8 cellular contexts compared by ENCODE assay signal in genomic region chr16:88941933-88942909, GRCh38. TPM values are rescaled to one million over a fixed set of nuclear protein-coding genes. Genes with fewer than 3 reads are reported as not detected.
A peak's percentile ranks its signal among the peaks of the same experiment; 100 is the strongest.
DNase-seq lines count a peak whose midpoint lies in the region; ATAC-seq and TF ChIP-seq lines count a peak whose summit lies in the region.

No MANE protein-coding gene starts in this region.

- H3K4me1 Mint-ChIP-seq in activated B cell treated with CpG ODN at 0.5 μM for 24 hours = peaks cover 46% of the 10 kb centered on the region
- no peaks in the 10 kb centered on the region for H3K4me1 Mint-ChIP-seq in central memory CD8-positive, alpha-beta T cell

- peaks cover 2% of the 10 kb centered on the region for H3K36me3 Mint-ChIP-seq in activated B cell treated with CpG ODN at 0.5 μM for 24 hours (ENCODE audit: low read depth)
- H3K36me3 Mint-ChIP-seq in central memory CD8-positive, alpha-beta T cell (ENCODE audit: insufficient read depth) = no peaks in the 10 kb centered on the region

- CTCF ChIA-PET in activated B cell treated with CpG ODN at 0.5 μM for 24 hours (lab: Charles Lee) = interaction anchor here (0.8 to 2.0 kb wide), 7 partner anchors 25 to 274 kb away, joined by 3 to 7 read pairs (median 4); no protein-coding TSS in a partner anchor

- intact Hi-C loops in activated B cell treated with CpG ODN at 0.5 μM for 24 hours (cut with micrococcal nuclease) = loop anchor here (1.0 to 10.0 kb wide), 7 partner anchors 26 to 623 kb away; partner anchors contain the start of gene RPL13

- no peaks in the 10 kb centered on the region for H3K9me3 Mint-ChIP-seq in activated B cell treated with CpG ODN at 0.5 μM for 24 hours
- no peaks in the 10 kb centered on the region for H3K9me3 Mint-ChIP-seq in central memory CD8-positive, alpha-beta T cell

- peak; percentile 54 for TF ChIP-seq CTCF in activated B cell treated with CpG ODN at 0.5 μM for 24 hours (IDR thresholded peaks at IDR 0.05)

- peak overlapping the region; percentile 66 for H3K27ac Mint-ChIP-seq in activated B cell treated with CpG ODN at 0.5 μM for 24 hours
- no peak overlapping the region for H3K27ac Mint-ChIP-seq in central memory CD8-positive, alpha-beta T cell (ENCODE audit: low read depth)

- peak; percentile 41 to 60 (median 41) for DNase-seq in NCI-H1417 (lab: John Stamatoyannopoulos, UW)
- no peak for DNase-seq in NCI-H1417 treated with DMSO at 0.1 percent for 48 hours (lab: John Stamatoyannopoulos, UW)
- peak; percentile 77 for DNase-seq in activated B cell treated with CpG ODN at 0.5 μM for 24 hours
- peak in 1 of 2 donors; percentile 43 for DNase-seq in central memory CD8-positive, alpha-beta T cell (ENCODE audit: low spot score in 2 of 2)
- peak; percentile 10 for DNase-seq in medulla oblongata (ENCODE audit: extremely low spot score)
- peak in 5 of 6 experiments; percentile 32 to 65 (median 42) for DNase-seq in stimulated activated naive CD4-positive, alpha-beta T cell (lab: John Stamatoyannopoulos, UW)
- DNase-seq in islet precursor cell = no peak

- no peaks in the 10 kb centered on the region for H3K27me3 Mint-ChIP-seq in activated B cell treated with CpG ODN at 0.5 μM for 24 hours
- peaks cover 54% of the 10 kb centered on the region for H3K27me3 Mint-ChIP-seq in central memory CD8-positive, alpha-beta T cell

- ATAC-seq in HG03342 (IDR thresholded peaks at IDR 0.05; ENCODE audit: unreplicated experiment) (peak; percentile 44), activated B cell treated with CpG ODN at 0.5 μM for 24 hours (ENCODE audit: low read depth) (peak; percentile 67)
- peak; percentile 72 for ATAC-seq in central memory CD8-positive, alpha-beta T cell (replicated peaks; ENCODE audit: extremely low read depth, poor library complexity, severe bottlenecking)

- H3K4me3 Mint-ChIP-seq in activated B cell treated with CpG ODN at 0.5 μM for 24 hours = peak overlapping the region; percentile 79
- H3K4me3 Mint-ChIP-seq in central memory CD8-positive, alpha-beta T cell = peak overlapping the region; percentile 49

- POLR2A ChIA-PET in activated B cell treated with CpG ODN at 0.5 μM for 24 hours (lab: Charles Lee) = interaction anchor here (1.2 to 1.9 kb wide), 3 partner anchors 10 to 41 kb away, joined by 3 to 8 read pairs (median 4); no protein-coding TSS in a partner anchor

RNA-seq across cellular contexts. Expression of gene CBFA2T3, which starts 34.8 kb away (rescaled TPM):
- total RNA-seq in activated B cell treated with CpG ODN at 0.5 μM for 24 hours = 50.8 and 63.3 TPM in 2 replicates

Comparison
In these comparisons a context has a peak if more than half of its experiments do, and no peak if none do; other contexts are left out.
1. DNase-seq: peak in NCI-H1417 (3 of 3), activated B cell treated with CpG ODN at 0.5 μM for 24 hours (single experiment), medulla oblongata (single experiment) and stimulated activated naive CD4-positive, alpha-beta T cell (5 of 6); none in NCI-H1417 treated with DMSO at 0.1 percent for 48 hours (single experiment) and islet precursor cell (single experiment).
2. Peak in every context shown above with its lines, with median percentiles within 50 percentile points of each other: ATAC-seq.